ENCODE assay signal across 8 cellular contexts in the genomic region with DNA sequence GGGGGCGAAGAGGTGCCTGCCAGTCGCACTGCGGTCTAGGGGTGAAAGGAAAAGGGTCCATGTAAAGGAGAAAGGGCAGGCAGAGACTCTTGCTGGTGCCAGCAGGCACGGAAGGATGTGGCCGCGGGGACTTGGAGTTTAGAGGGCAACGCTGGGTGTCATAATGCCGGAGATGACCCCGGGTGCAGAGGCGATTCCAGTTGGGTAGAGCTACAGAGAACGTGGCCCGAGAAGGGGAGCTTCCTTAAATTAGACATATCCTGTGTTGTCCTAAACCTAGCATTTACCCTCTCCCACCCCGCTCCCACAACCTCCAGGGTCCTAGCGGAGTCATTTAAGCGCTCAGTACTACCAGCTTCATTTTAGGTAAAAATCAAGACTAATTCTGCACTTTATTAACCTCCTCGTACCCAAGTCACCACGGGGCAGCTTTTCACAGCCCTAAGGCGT.
DNase-seq lines count a peak whose midpoint lies in the region; ATAC-seq and TF ChIP-seq lines count a peak whose summit lies in the region.

No MANE protein-coding gene starts in this region.

- H3K27me3 ChIP-seq in CD4-positive, alpha-beta memory T cell (ENCODE audit: insufficient read depth, low read length): peaks cover 51% of the 10 kb centered on the region
- H3K27me3 ChIP-seq in vagina: no peaks in the 10 kb centered on the region

- no peaks in the 10 kb centered on the region for H3K9me3 ChIP-seq in CD4-positive, alpha-beta memory T cell (ENCODE audit: control insufficient read depth in 1 of 2, low read length in 2 of 2)
- H3K9me3 ChIP-seq in vagina: no peaks in the 10 kb centered on the region

- TF ChIP-seq POLR2A in vagina (IDR thresholded peaks at IDR 0.05): no peak

- peaks cover 26 to 45% (median 39%) of the 10 kb centered on the region in 4 donors for H3K4me1 Mint-ChIP-seq in CD4-positive, alpha-beta memory T cell
- peaks cover 31 to 32% (median 32%) of the 10 kb centered on the region in 3 donors for H3K4me1 Mint-ChIP-seq in IgD-negative memory B cell
- peaks cover 51% of the 10 kb centered on the region for H3K4me1 Mint-ChIP-seq in brain
- peaks cover 34% of the 10 kb centered on the region for H3K4me1 Mint-ChIP-seq in nephron

- H3K9me3 Mint-ChIP-seq in CD4-positive, alpha-beta memory T cell: peaks cover 0 to 20% (median 15%) of the 10 kb centered on the region in 8 donors
- H3K9me3 Mint-ChIP-seq in IgD-negative memory B cell (no peaks in the 10 kb centered on the region), brain (peaks cover 25 to 36% (median 28%) of the 10 kb centered on the region in 5 experiments), nephron (peaks cover 28% of the 10 kb centered on the region)

- H3K36me3 ChIP-seq in CD4-positive, alpha-beta memory T cell (ENCODE audit: insufficient read depth, low read length): no peaks in the 10 kb centered on the region
- no peaks in the 10 kb centered on the region for H3K36me3 ChIP-seq in vagina

- peaks cover 57 to 61% of the 10 kb centered on the region in 2 donors for H3K27me3 Mint-ChIP-seq in CD4-positive, alpha-beta memory T cell
- H3K27me3 Mint-ChIP-seq in IgD-negative memory B cell (peaks cover 22% of the 10 kb centered on the region), brain (peaks cover 94% of the 10 kb centered on the region), nephron (ENCODE audit: low read depth) (peaks cover 96% of the 10 kb centered on the region)

- no peak for ATAC-seq in HG03097 (IDR thresholded peaks at IDR 0.05; ENCODE audit: low FRiP score, unreplicated experiment)

- peak overlapping the region in 1 of 7 donors; percentile 62 for H3K27ac Mint-ChIP-seq in CD4-positive, alpha-beta memory T cell
- peak overlapping the region; percentile 30 to 84 (median 82) for H3K27ac Mint-ChIP-seq in IgD-negative memory B cell
- H3K27ac Mint-ChIP-seq in brain: peak overlapping the region in 1 of 5 experiments; percentile 46
- H3K27ac Mint-ChIP-seq in nephron: no peak overlapping the region

- DNase-seq in CD4-positive, alpha-beta memory T cell: no peak
- no peak for DNase-seq in vagina (ENCODE audit: extremely low spot score in 2 of 2)
- DNase-seq in dedifferentiated amniotic fluid mesenchymal stem cell (ENCODE audit: extremely low spot score): no peak
- DNase-seq in GF-D8 (lab: John Stamatoyannopoulos, UW): no peak

- H3K36me3 Mint-ChIP-seq in CD4-positive, alpha-beta memory T cell: no peaks in the 10 kb centered on the region
- H3K36me3 Mint-ChIP-seq in IgD-negative memory B cell (peaks cover 1% of the 10 kb centered on the region), brain (peaks cover 4% of the 10 kb centered on the region), nephron (ENCODE audit: low read depth) (peaks cover 7% of the 10 kb centered on the region)

- H3K4me3 ChIP-seq in CD4-positive, alpha-beta memory T cell (ENCODE audit: low read length in 2 of 2): peak overlapping the region in 1 of 2 donors; percentile 31
- peak overlapping the region in 1 of 2 donors; percentile 26 for H3K4me3 ChIP-seq in vagina

- no peak overlapping the region for H3K27ac ChIP-seq in CD4-positive, alpha-beta memory T cell (ENCODE audit: low read depth, low read length)
- no peak overlapping the region for H3K27ac ChIP-seq in vagina

- CTCF ChIA-PET in CD4-positive, alpha-beta memory T cell (lab: Charles Lee; ENCODE audit: partially characterized antibody): no interaction called here

- peak overlapping the region; percentile 72 to 90 (median 80) for H3K4me3 Mint-ChIP-seq in CD4-positive, alpha-beta memory T cell
- peak overlapping the region; percentile 87 to 98 (median 93) for H3K4me3 Mint-ChIP-seq in IgD-negative memory B cell
- peak overlapping the region; percentile 85 to 89 (median 87) for H3K4me3 Mint-ChIP-seq in brain
- peak overlapping the region; percentile 76 to 87 (median 83) for H3K4me3 Mint-ChIP-seq in nephron

- TF ChIP-seq CTCF in brain (conservative IDR thresholded peaks at IDR 0.05): no peak
- TF ChIP-seq CTCF in nephron (IDR thresholded peaks at IDR 0.05; ENCODE audit: unreplicated experiment in 3 of 3): no peak
- TF ChIP-seq CTCF in vagina (IDR thresholded peaks at IDR 0.05): no peak

- peaks cover 44% of the 10 kb centered on the region for H3K4me1 ChIP-seq in CD4-positive, alpha-beta memory T cell (ENCODE audit: insufficient read depth, low read length)
- peaks cover 43% of the 10 kb centered on the region for H3K4me1 ChIP-seq in vagina

- intact Hi-C loops in CD4-positive, alpha-beta memory T cell (cut with micrococcal nuclease): no loop called here
- intact Hi-C loops in vagina (cut with DNase I): no loop called here

- POLR2A ChIA-PET in CD4-positive, alpha-beta memory T cell (lab: Charles Lee; ENCODE audit: partially characterized antibody): no interaction called here

Comparison
In these comparisons a context has a peak if more than half of its experiments do, and no peak if none do; other contexts are left out.
1. H3K27ac Mint-ChIP-seq: peak in IgD-negative memory B cell (3 of 3); none in nephron (0 of 3).
2. Peak in every context shown above with its lines, with median percentiles within 50 percentile points of each other: H3K4me3 Mint-ChIP-seq.